In genomic region chr1:225473266-225473665, GRCh38 we compare ENCODE assay signal across 8 cellular contexts. TPM values are rescaled to one million over a fixed set of nuclear protein-coding genes. Genes with fewer than 3 reads are reported as not detected.
DNase-seq lines count a peak whose midpoint lies in the region; ATAC-seq and TF ChIP-seq lines count a peak whose summit lies in the region.
"Not testable (repeated sequence)": the region's sequence is repeated elsewhere in the genome, so short reads cannot be mapped to it uniquely, and the experiment has no call there.

No MANE protein-coding gene starts in this region.

- TF ChIP-seq EP300 in esophagus muscularis mucosa (IDR thresholded peaks at IDR 0.05); sigmoid colon (IDR thresholded peaks at IDR 0.05): not testable (repeated sequence)

- H3K27me3 Mint-ChIP-seq in CD4-positive, CD25-positive, alpha-beta regulatory T cell; activated CD8-positive, alpha-beta T cell treated with anti-CD3 and anti-CD28 coated beads, Interleukin-2, amount 10 ng/mL, durations not matched to agents 7 days and 5 days (ENCODE audit: low read depth); activated naive CD8-positive, alpha-beta T cell treated with anti-CD3 and anti-CD28 coated beads for 36 hours: not testable (repeated sequence)

- peaks cover 21 to 60% (median 40%) of the 10 kb centered on the region in 4 donors for H3K4me1 Mint-ChIP-seq in CD4-positive, CD25-positive, alpha-beta regulatory T cell
- H3K4me1 Mint-ChIP-seq in activated CD8-positive, alpha-beta T cell treated with anti-CD3 and anti-CD28 coated beads, Interleukin-2, amount 10 ng/mL, durations not matched to agents 7 days and 5 days (ENCODE audit: low read depth): peaks cover 62% of the 10 kb centered on the region
- peaks cover 41% of the 10 kb centered on the region for H3K4me1 Mint-ChIP-seq in activated naive CD8-positive, alpha-beta T cell treated with anti-CD3 and anti-CD28 coated beads for 36 hours

- POLR2A ChIA-PET in activated CD8-positive, alpha-beta T cell treated with anti-CD3 and anti-CD28 coated beads, Interleukin-2, amount 10 ng/mL, durations not matched to agents 7 days and 5 days (lab: Charles Lee): interaction anchor here (0.5 to 1.5 kb wide), 7 partner anchors 12 to 589 kb away, joined by 3 to 7 read pairs (median 3); partner anchors contain the start of genes H3-3A, LBR and SRP9

- ATAC-seq in CD4-positive, CD25-positive, alpha-beta regulatory T cell (ENCODE audit: low read depth in 2 of 2); activated CD8-positive, alpha-beta T cell treated with anti-CD3 and anti-CD28 coated beads, Interleukin-2, amount 10 ng/mL, durations not matched to agents 7 days and 5 days: not testable (repeated sequence)

- not testable (repeated sequence) for H3K27me3 ChIP-seq in CD4-positive, CD25-positive, alpha-beta regulatory T cell (ENCODE audit: control insufficient read depth, insufficient read depth, low read length); esophagus muscularis mucosa; sigmoid colon; uterus

- DNase-seq in CD4-positive, CD25-positive, alpha-beta regulatory T cell: peak in 2 of 3 donors; percentile 44 to 49
- peak; percentile 13 for DNase-seq in NCI-H748 (lab: John Stamatoyannopoulos, UW; ENCODE audit: unreplicated experiment)
- DNase-seq in activated CD8-positive, alpha-beta T cell treated with anti-CD3 and anti-CD28 coated beads, Interleukin-2, amount 10 ng/mL, durations not matched to agents 7 days and 5 days: peak; percentile 42
- DNase-seq in activated naive CD8-positive, alpha-beta T cell treated with anti-CD3 and anti-CD28 coated beads for 36 hours: peak; percentile 38
- DNase-seq in esophagus muscularis mucosa (ENCODE audit: extremely low spot score): peak; percentile 70
- peak; percentile 17 for DNase-seq in midbrain (lab: John Stamatoyannopoulos, UW)
- DNase-seq in sigmoid colon: peak; percentile 87
- DNase-seq in uterus: peak; percentile 10 to 14

- CTCF ChIA-PET in activated CD8-positive, alpha-beta T cell treated with anti-CD3 and anti-CD28 coated beads, Interleukin-2, amount 10 ng/mL, durations not matched to agents 7 days and 5 days (lab: Charles Lee): interaction anchor here (0.7 to 4.4 kb wide), 14 partner anchors 9 to 514 kb away, joined by 3 to 25 read pairs (median 3); partner anchors contain the start of genes SRP9 and TMEM63A

- H3K27ac Mint-ChIP-seq in CD4-positive, CD25-positive, alpha-beta regulatory T cell: peak overlapping the region; percentile 39 to 83 (median 74)
- peak overlapping the region; percentile 62 for H3K27ac Mint-ChIP-seq in activated CD8-positive, alpha-beta T cell treated with anti-CD3 and anti-CD28 coated beads, Interleukin-2, amount 10 ng/mL, durations not matched to agents 7 days and 5 days
- peak overlapping the region; percentile 44 for H3K27ac Mint-ChIP-seq in activated naive CD8-positive, alpha-beta T cell treated with anti-CD3 and anti-CD28 coated beads for 36 hours

- H3K27ac ChIP-seq in CD4-positive, CD25-positive, alpha-beta regulatory T cell (ENCODE audit: insufficient read depth, low read length, poor library complexity, severe bottlenecking); esophagus muscularis mucosa (replicated peaks in 1 of 4); uterus: not testable (repeated sequence)
- H3K27ac ChIP-seq in sigmoid colon: peak overlapping the region in 3 of 4 donors; percentile 93 to 96 (median 93)

- not testable (repeated sequence) for H3K9me3 Mint-ChIP-seq in CD4-positive, CD25-positive, alpha-beta regulatory T cell; activated CD8-positive, alpha-beta T cell treated with anti-CD3 and anti-CD28 coated beads, Interleukin-2, amount 10 ng/mL, durations not matched to agents 7 days and 5 days (ENCODE audit: insufficient read depth); activated naive CD8-positive, alpha-beta T cell treated with anti-CD3 and anti-CD28 coated beads for 36 hours

- peaks cover 31% of the 10 kb centered on the region for H3K4me1 ChIP-seq in CD4-positive, CD25-positive, alpha-beta regulatory T cell (ENCODE audit: control insufficient read depth, insufficient read depth, low read length, poor library complexity, severe bottlenecking)
- H3K4me1 ChIP-seq in esophagus muscularis mucosa (peaks cover 5 to 39% (median 29%) of the 10 kb centered on the region in 4 donors), sigmoid colon (peaks cover 0 to 64% (median 52%) of the 10 kb centered on the region in 4 donors)
- not testable (repeated sequence) for H3K4me1 ChIP-seq in uterus

- not testable (repeated sequence) for H3K36me3 Mint-ChIP-seq in CD4-positive, CD25-positive, alpha-beta regulatory T cell
- peaks cover 12% of the 10 kb centered on the region for H3K36me3 Mint-ChIP-seq in activated CD8-positive, alpha-beta T cell treated with anti-CD3 and anti-CD28 coated beads, Interleukin-2, amount 10 ng/mL, durations not matched to agents 7 days and 5 days (ENCODE audit: low read depth)
- H3K36me3 Mint-ChIP-seq in activated naive CD8-positive, alpha-beta T cell treated with anti-CD3 and anti-CD28 coated beads for 36 hours: peaks cover 12% of the 10 kb centered on the region

- not testable (repeated sequence) for TF ChIP-seq CTCF in esophagus muscularis mucosa (IDR thresholded peaks at IDR 0.05); sigmoid colon (IDR thresholded peaks at IDR 0.05); uterus (IDR thresholded peaks at IDR 0.05)

- H3K4me3 Mint-ChIP-seq in CD4-positive, CD25-positive, alpha-beta regulatory T cell: peak overlapping the region; percentile 39 to 80 (median 64)
- not testable (repeated sequence) for H3K4me3 Mint-ChIP-seq in activated CD8-positive, alpha-beta T cell treated with anti-CD3 and anti-CD28 coated beads, Interleukin-2, amount 10 ng/mL, durations not matched to agents 7 days and 5 days
- peak overlapping the region; percentile 42 for H3K4me3 Mint-ChIP-seq in activated naive CD8-positive, alpha-beta T cell treated with anti-CD3 and anti-CD28 coated beads for 36 hours

- not testable (repeated sequence) for TF ChIP-seq POLR2A in esophagus muscularis mucosa (IDR thresholded peaks at IDR 0.05; ENCODE audit: low read depth); sigmoid colon (IDR thresholded peaks at IDR 0.05); uterus (IDR thresholded peaks at IDR 0.05)

- H3K4me3 ChIP-seq in CD4-positive, CD25-positive, alpha-beta regulatory T cell (ENCODE audit: low read depth, low read length); esophagus muscularis mucosa; uterus: not testable (repeated sequence)
- peak overlapping the region in 3 of 4 donors; percentile 1 to 29 (median 22) for H3K4me3 ChIP-seq in sigmoid colon

- not testable (repeated sequence) for H3K36me3 ChIP-seq in CD4-positive, CD25-positive, alpha-beta regulatory T cell (ENCODE audit: control insufficient read depth, insufficient read depth, low read length); esophagus muscularis mucosa; sigmoid colon; uterus

- not testable (repeated sequence) for H3K9me3 ChIP-seq in CD4-positive, CD25-positive, alpha-beta regulatory T cell (ENCODE audit: control insufficient read depth in 2 of 2, low read length in 2 of 2); esophagus muscularis mucosa; sigmoid colon; uterus

- 77% methylated on average over 8 of the region's 8 CpGs for WGBS in esophagus muscularis mucosa
- 47 to 54% methylated on average over 8 of the region's 8 CpGs for WGBS in sigmoid colon, 2 donors

- intact Hi-C loops in esophagus muscularis mucosa (cut with DNase I); sigmoid colon (cut with DNase I): not testable (repeated sequence)
- intact Hi-C loops in uterus (cut with DNase I; ENCODE audit: low total_unique reads): loop anchor here (10.0 kb wide), 1 partner anchor 302 kb away; the partner anchor contains the start of gene SRP9

RNA-seq across cellular contexts. Expression of gene LBR, which starts 45.4 kb away (rescaled TPM):
- 140 TPM for total RNA-seq in CD4-positive, CD25-positive, alpha-beta regulatory T cell
- 100 to 1,000 TPM; 123 to 175 (median 145) TPM for polyA plus RNA-seq in CD4-positive, CD25-positive, alpha-beta regulatory T cell
- 100 to 1,000 TPM; 226 to 234 TPM for total RNA-seq in activated CD8-positive, alpha-beta T cell treated with anti-CD3 and anti-CD28 coated beads, Interleukin-2, amount 10 ng/mL, durations not matched to agents 7 days and 5 days
- 100 to 1,000 TPM; 128 to 140 TPM for total RNA-seq in activated naive CD8-positive, alpha-beta T cell treated with anti-CD3 and anti-CD28 coated beads for 36 hours
- total RNA-seq in esophagus muscularis mucosa: 100 to 1,000 TPM in 1 of 4 donors, 10 to 100 TPM in 3; 82.3 to 157 (median 85.1) TPM
- 100 to 1,000 TPM; 134 to 195 (median 169) TPM for total RNA-seq in sigmoid colon
- 10 to 100 TPM in 1 of 3 donors, 1 to 10 TPM in 2; 5.4 to 62.2 (median 6.9) TPM for polyA plus RNA-seq in sigmoid colon
- 100 to 1,000 TPM in 2 of 4 donors, 10 to 100 TPM in 2; 55.1 to 178 (median 92.6) TPM for total RNA-seq in uterus

Comparison
In these comparisons a context has a peak if more than half of its experiments do, and no peak if none do; other contexts are left out.
1. DNase-seq: peak in every context shown above with its lines; median percentile 87 in sigmoid colon; 70 in esophagus muscularis mucosa; 46 in CD4-positive, CD25-positive, alpha-beta regulatory T cell; 42 in activated CD8-positive, alpha-beta T cell treated with anti-CD3 and anti-CD28 coated beads, Interleukin-2, amount 10 ng/mL, durations not matched to agents 7 days and 5 days; 38 in activated naive CD8-positive, alpha-beta T cell treated with anti-CD3 and anti-CD28 coated beads for 36 hours; 17 in midbrain; 13 in NCI-H748; 12 in uterus.